ENCODE assay signal across 30 cellular contexts in genomic region chr1:75361260-75361659, GRCh38.
"Had no signal": no experiment of that assay in that cellular context is flagged by ENCODE, and none has a peak within 500 bp of the region (broad histone marks: within the 10 kb centered on the region; RNA-seq: fewer than 3 reads in every experiment).

No MANE protein-coding gene starts in this region.

- DNase-seq: activated B cell treated with CpG ODN at 0.5 μM for 24 hours; activated CD4-positive, alpha-beta T cell treated with anti-CD3 and anti-CD28 coated beads for 48 hours; activated CD4-positive, alpha-beta T cell treated with anti-CD3 and anti-CD28 coated beads, Interleukin-2, amount 50 U/mL, for 1 hour; activated CD4-positive, alpha-beta T cell treated with anti-CD3 and anti-CD28 coated beads, Interleukin-2, amount 50 U/mL, for 48 hours; activated CD8-positive, alpha-beta memory T cell treated with anti-CD3 and anti-CD28 coated beads, Interleukin-2, amount 10 ng/mL, durations not matched to agents 7 days and 5 days; activated CD8-positive, alpha-beta memory T cell treated with anti-CD3 and anti-CD28 coated beads, Interleukin-2, amount 50 U/mL, for 4 hours; activated CD8-positive, alpha-beta T cell treated with anti-CD3 and anti-CD28 coated beads, Interleukin-2, amount 10 ng/mL, durations not matched to agents 7 days and 5 days; activated effector memory CD4-positive, alpha-beta T cell treated with anti-CD3 and anti-CD28 coated beads, Interleukin-2, amount 50 U/mL, for 16 hours; activated naive CD4-positive, alpha-beta T cell treated with anti-CD3 and anti-CD28 coated beads for 36 hours; activated naive CD8-positive, alpha-beta T cell treated with anti-CD3 and anti-CD28 coated beads for 36 hours; activated naive CD8-positive, alpha-beta T cell treated with anti-CD3 and anti-CD28 coated beads, Interleukin-2, amount 50 U/mL, for 24 hours; activated T-cell treated with anti-CD3 and anti-CD28 coated beads, Interleukin-2, amount 50 U/mL, for 1 hour; activated T-cell treated with anti-CD3 and anti-CD28 coated beads, Interleukin-2, amount 50 U/mL, for 48 hours; adrenal gland; amygdala; aorta; body of pancreas; caudate nucleus; cortex of kidney; dermis blood vessel endothelial cell; effector CD4-positive, alpha-beta T cell; effector memory CD8-positive, alpha-beta T cell; erythroblast; foreskin keratinocyte; gastrocnemius medialis; glutamatergic neuron; heart left ventricle; T1000; WERI-Rb-1 had no signal

- ATAC-seq: activated CD4-positive, CD25-positive, alpha-beta regulatory T cell treated with anti-CD3 and anti-CD28 coated beads, Interleukin-2, amount 50 U/mL, for 24 hours; activated CD8-positive, alpha-beta memory T cell treated with anti-CD3 and anti-CD28 coated beads, Interleukin-2, amount 10 ng/mL, durations not matched to agents 7 days and 5 days; activated CD8-positive, alpha-beta T cell treated with anti-CD3 and anti-CD28 coated beads, Interleukin-2, amount 10 ng/mL, durations not matched to agents 7 days and 5 days; activated naive CD8-positive, alpha-beta T cell treated with anti-CD3 and anti-CD28 coated beads, Interleukin-2, amount 50 U/mL, for 24 hours; body of pancreas; effector memory CD8-positive, alpha-beta T cell; foreskin keratinocyte; gastrocnemius medialis; heart left ventricle had no signal
